In genomic region chr12:127944211-127944899, GRCh38 we compare ENCODE assay signal across 19 cellular contexts.
DNase-seq lines count a peak whose midpoint lies in the region; ATAC-seq and TF ChIP-seq lines count a peak whose summit lies in the region.
"Had no signal": no experiment of that assay in that cellular context is flagged by ENCODE, and none has a peak within 500 bp of the region (broad histone marks: within the 10 kb centered on the region; RNA-seq: fewer than 3 reads in every experiment).

No MANE protein-coding gene starts in this region.

- WGBS in esophagus muscularis mucosa, result 80% methylated on average over 9 of the region's 9 CpGs
- WGBS in transverse colon (ENCODE audit: low coverage in 1 of 2), 2 donors, result 41 to 42% methylated on average over 8 to 9 of the region's 9 CpGs

- H3K27me3 ChIP-seq in esophagus muscularis mucosa (no peaks in the 10 kb centered on the region), transverse colon (no peaks in the 10 kb centered on the region)

- H3K9me3 ChIP-seq in esophagus muscularis mucosa, result no peaks in the 10 kb centered on the region
- H3K9me3 ChIP-seq in transverse colon, result no peaks in the 10 kb centered on the region

- no peaks in the 10 kb centered on the region for H3K4me1 ChIP-seq in esophagus muscularis mucosa
- peaks cover 0 to 10% (median 7%) of the 10 kb centered on the region in 4 donors for H3K4me1 ChIP-seq in transverse colon

- intact Hi-C loops in esophagus muscularis mucosa (cut with DNase I), result no loop called here
- intact Hi-C loops in transverse colon (cut with DNase I; ENCODE audit: low total_unique reads), result no loop called here

- TF ChIP-seq POLR2A in esophagus muscularis mucosa (IDR thresholded peaks at IDR 0.05; ENCODE audit: low read depth) (no peak), transverse colon (IDR thresholded peaks at IDR 0.05) (no peak)

- no peak for TF ChIP-seq CTCF in esophagus muscularis mucosa (IDR thresholded peaks at IDR 0.05)
- no peak for TF ChIP-seq CTCF in transverse colon (IDR thresholded peaks at IDR 0.05)

- H3K27ac ChIP-seq in esophagus muscularis mucosa (replicated peaks in 1 of 4) (no peak overlapping the region), transverse colon (peak overlapping the region; percentile 51 to 75 (median 68))
- H3K27ac ChIP-seq: 22Rv1, GM23248 had no signal

- H3K4me3 ChIP-seq in esophagus muscularis mucosa (no peak overlapping the region), transverse colon (peak overlapping the region in 1 of 4 donors; percentile 33)
- H3K4me3 ChIP-seq: GM23248, K562 had no signal

- ATAC-seq in GM21360 (IDR thresholded peaks at IDR 0.05; ENCODE audit: unreplicated experiment), result no peak
- ATAC-seq: K562, Panc1 had no signal

- in situ Hi-C loops in transverse colon (cut with MboI; ENCODE audit: low pct_ligation_motif_present in 1 of 4, low pct_unique_long_range_greater_than_20kb in 1 of 4, low sequenced_read_pairs in 3 of 4), result no loop called here

- peak; percentile 47 for DNase-seq in DMS153 (lab: John Stamatoyannopoulos, UW)
- no peak for DNase-seq in DMS153 treated with DMSO at 0.1 percent for 48 hours (lab: John Stamatoyannopoulos, UW; ENCODE audit: unreplicated experiment)
- peak; percentile 69 for DNase-seq in NCI-H774 (lab: John Stamatoyannopoulos, UW)
- peak; percentile 55 for DNase-seq in esophagus muscularis mucosa (ENCODE audit: extremely low spot score)
- no peak for DNase-seq in transverse colon
- DNase-seq in NOMO-1 (lab: John Stamatoyannopoulos, UW; ENCODE audit: unreplicated experiment in 2 of 2), result no peak
- DNase-seq in midbrain (lab: John Stamatoyannopoulos, UW), result no peak
- DNase-seq: CD4-positive, alpha-beta T cell; DND-41; GM23248; MV-4-11; NCI-H146; NCI-H2107; NCI-H2227 treated with DMSO at 0.1 percent for 48 hours; NCI-H526 treated with DMSO at 0.1 percent for 48 hours had no signal

- no peak for TF ChIP-seq EP300 in esophagus muscularis mucosa (IDR thresholded peaks at IDR 0.05)
- TF ChIP-seq EP300 in transverse colon (IDR thresholded peaks at IDR 0.05; ENCODE audit: low read depth), result no peak

- no peaks in the 10 kb centered on the region for H3K36me3 ChIP-seq in esophagus muscularis mucosa
- no peaks in the 10 kb centered on the region for H3K36me3 ChIP-seq in transverse colon

Comparison
In these comparisons a context has a peak if more than half of its experiments do, and no peak if none do; other contexts are left out.
1. DNase-seq: peak in DMS153 (single experiment), NCI-H774 (single experiment) and esophagus muscularis mucosa (single experiment); none in DMS153 treated with DMSO at 0.1 percent for 48 hours (single experiment), transverse colon (single experiment), NOMO-1 (0 of 2) and midbrain (single experiment).
2. H3K27ac ChIP-seq: peak in transverse colon (4 of 4); none in esophagus muscularis mucosa (0 of 4).